Comparison of ENCODE assay signal across 8 cellular contexts in the genomic region with DNA sequence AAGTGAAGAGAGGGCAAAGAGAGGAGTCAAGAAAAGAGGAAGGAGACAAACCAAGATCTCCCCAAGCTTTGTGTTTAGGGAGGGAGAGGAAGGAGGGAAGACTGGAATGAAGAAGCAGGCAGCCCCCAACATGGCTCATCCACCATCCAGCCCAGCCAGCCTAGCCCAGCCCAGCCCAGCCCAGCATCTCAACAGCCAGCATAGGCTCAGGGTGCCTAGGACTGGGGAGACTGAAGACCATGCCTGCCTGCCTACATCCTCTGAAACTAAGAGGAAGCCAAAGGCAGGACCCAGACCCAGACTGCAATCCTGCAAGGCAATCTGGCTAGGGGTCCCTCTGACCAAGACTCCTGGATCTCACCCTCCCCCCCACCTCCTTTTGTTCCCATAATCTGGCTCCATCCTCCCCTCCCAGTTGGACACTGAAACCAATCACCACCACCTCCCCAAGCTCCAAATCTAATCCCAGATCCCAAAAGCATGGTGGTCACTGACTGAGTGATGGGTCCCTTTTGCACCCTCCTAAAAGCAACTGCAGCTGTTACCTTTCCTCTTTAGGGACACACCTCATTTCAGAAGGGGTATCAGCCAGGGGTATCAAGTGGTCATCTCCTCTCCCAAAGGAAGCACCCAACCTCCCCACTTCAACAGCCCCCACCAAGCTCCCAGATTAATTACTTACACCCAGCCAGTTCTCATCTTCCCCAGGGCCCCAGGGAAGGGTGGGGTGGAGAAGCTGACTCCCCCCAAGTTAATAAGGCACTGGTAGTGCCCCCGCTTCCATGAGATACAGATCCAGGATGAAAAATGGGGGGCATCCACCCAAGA. TPM values are rescaled to one million over a fixed set of nuclear protein-coding genes. Genes with fewer than 3 reads are reported as not detected.
DNase-seq lines count a peak whose midpoint lies in the region; ATAC-seq and TF ChIP-seq lines count a peak whose summit lies in the region.

No MANE protein-coding gene starts in this region.

- 50% methylated on average over 1 of the region's 1 CpG; no CpG with 5 or more reads in 1 of the 2 experiments for WGBS in endodermal cell (ENCODE audit: insufficient coverage in 1 of 2, insufficient read length in 1 of 2), 2 experiments

- H3K36me3 ChIP-seq in Caco-2 (ENCODE audit: control insufficient read depth, insufficient read depth, low read length) (no peaks in the 10 kb centered on the region), OCI-LY7 (ENCODE audit: insufficient read depth, low read length) (no peaks in the 10 kb centered on the region), endodermal cell (ENCODE audit: control insufficient read depth, insufficient read depth, low read length) (peaks cover 4% of the 10 kb centered on the region)

- H3K4me3 ChIP-seq in Caco-2 (ENCODE audit: low read depth, low read length): peak overlapping the region; percentile 69
- H3K4me3 ChIP-seq in OCI-LY7 (ENCODE audit: low read depth, low read length, poor library complexity, severe bottlenecking): peak overlapping the region; percentile 85
- H3K4me3 ChIP-seq in endodermal cell (ENCODE audit: low read length): peak overlapping the region; percentile 97

- no peak overlapping the region for H2AFZ ChIP-seq in OCI-LY7 (ENCODE audit: low read length)

- H3K27me3 ChIP-seq in Caco-2 (replicated peaks; ENCODE audit: control insufficient read depth, insufficient read depth, low read length) (no peaks in the 10 kb centered on the region), endodermal cell (ENCODE audit: control insufficient read depth, insufficient read depth, low read length, poor library complexity, severe bottlenecking) (no peaks in the 10 kb centered on the region)

- H3K4me1 Mint-ChIP-seq in Caco-2 (ENCODE audit: low read depth, unreplicated experiment) (peaks cover 7% of the 10 kb centered on the region), endodermal cell (peaks cover 40% of the 10 kb centered on the region), osteocyte (ENCODE audit: unreplicated experiment) (peaks cover 24% of the 10 kb centered on the region)

- H3K79me2 ChIP-seq in OCI-LY7 (ENCODE audit: insufficient read depth, low read depth, low read length): peaks cover 7% of the 10 kb centered on the region; the same call in 1 of the 2 replicates

- peaks cover 5% of the 10 kb centered on the region; the same call in 1 of the 2 replicates for H3K4me1 ChIP-seq in Caco-2
- peaks cover 25% of the 10 kb centered on the region for H3K4me1 ChIP-seq in OCI-LY7 (ENCODE audit: insufficient read depth, low read length, poor library complexity, severe bottlenecking)
- peaks cover 14% of the 10 kb centered on the region for H3K4me1 ChIP-seq in endodermal cell (ENCODE audit: control insufficient read depth, insufficient read depth, low read length)

- H3K27me3 Mint-ChIP-seq in Caco-2 (ENCODE audit: insufficient read depth, unreplicated experiment): no peaks in the 10 kb centered on the region
- no peaks in the 10 kb centered on the region for H3K27me3 Mint-ChIP-seq in endodermal cell (ENCODE audit: insufficient read depth)
- no peaks in the 10 kb centered on the region for H3K27me3 Mint-ChIP-seq in osteocyte (ENCODE audit: unreplicated experiment)

- no peaks in the 10 kb centered on the region; the same call in 1 of the 2 replicates for H4K20me1 ChIP-seq in OCI-LY7 (ENCODE audit: insufficient read depth, low read length)

- ATAC-seq in GM18520 (IDR thresholded peaks at IDR 0.05; ENCODE audit: unreplicated experiment): no peak

- POLR2A ChIA-PET in Caco-2 (lab: Charles Lee): interaction anchor here (1.6 kb wide), 1 partner anchor 51 kb away, joined by 4 read pairs; a partner anchor contains a TSS
- POLR2A ChIA-PET in OCI-LY7 (lab: Charles Lee): interaction anchor here (0.6 to 1.8 kb wide), 3 partner anchors 11 to 1350 kb away, joined by 3 to 4 read pairs (median 4); no protein-coding TSS in a partner anchor

- peak overlapping the region; percentile 94 for H3K4me3 Mint-ChIP-seq in Caco-2 (ENCODE audit: unreplicated experiment)
- peak overlapping the region; percentile 88 for H3K4me3 Mint-ChIP-seq in endodermal cell
- peak overlapping the region; percentile 84 for H3K4me3 Mint-ChIP-seq in osteocyte (ENCODE audit: unreplicated experiment)

- H3K9me3 Mint-ChIP-seq in Caco-2 (ENCODE audit: unreplicated experiment) (no peaks in the 10 kb centered on the region), endodermal cell (no peaks in the 10 kb centered on the region), osteocyte (ENCODE audit: unreplicated experiment) (no peaks in the 10 kb centered on the region)

- no peak overlapping the region for H3K27ac ChIP-seq in OCI-LY7 (ENCODE audit: low read depth, low read length, poor library complexity, severe bottlenecking)
- no peak overlapping the region for H3K27ac ChIP-seq in endodermal cell (ENCODE audit: low read depth, low read length)

- TF ChIP-seq CTCF in Caco-2 (IDR thresholded peaks at IDR 0.05; ENCODE audit: insufficient read depth in 1 of 2, low read depth in 1 of 2, low read length in 1 of 2, severe bottlenecking in 1 of 2, unreplicated experiment in 1 of 2) (no peak), OCI-LY7 (conservative IDR thresholded peaks at IDR 0.05; ENCODE audit: low read length) (no peak), endodermal cell (conservative IDR thresholded peaks at IDR 0.05) (no peak), osteocyte (IDR thresholded peaks at IDR 0.05) (no peak)

- H3K27ac Mint-ChIP-seq in Caco-2 (ENCODE audit: unreplicated experiment) (peak overlapping the region; percentile 67), endodermal cell (peak overlapping the region; percentile 94), osteocyte (ENCODE audit: unreplicated experiment) (peak overlapping the region; percentile 23)

- H3K9me3 ChIP-seq in Caco-2: no peaks in the 10 kb centered on the region
- no peaks in the 10 kb centered on the region for H3K9me3 ChIP-seq in OCI-LY7 (ENCODE audit: low read length)
- H3K9me3 ChIP-seq in endodermal cell (ENCODE audit: control insufficient read depth, low read length): no peaks in the 10 kb centered on the region

- BruUV-seq in Caco-2 (replicated peaks; lab: Mats Ljungman, UMichigan) (TSS peak; percentile 47), OCI-LY7 (replicated peaks; lab: Mats Ljungman, UMichigan) (no TSS peak)

- peak overlapping the region; percentile 86 for H3K4me2 ChIP-seq in OCI-LY7 (ENCODE audit: low read length)

- DNase-seq in Caco-2 (no peak), OCI-LY7 (ENCODE audit: low spot score) (no peak), endodermal cell (peak; percentile 72), osteocyte (ENCODE audit: extremely low spot score, unreplicated experiment) (no peak), DMS79 (lab: John Stamatoyannopoulos, UW) (no peak), kidney tubule cell (ENCODE audit: low spot score) (no peak)
- no peak for DNase-seq in effector CD4-positive, alpha-beta T cell

- H3K9ac ChIP-seq in endodermal cell (ENCODE audit: extremely low read depth, low read length, poor library complexity, severe bottlenecking): peak overlapping the region; percentile 86

- intact Hi-C loops in Caco-2 (cut with micrococcal nuclease; ENCODE audit: unreplicated experiment): loop anchor here (2.0 kb wide), 1 partner anchor 51 kb away; a partner anchor contains a TSS
- intact Hi-C loops in OCI-LY7 (cut with micrococcal nuclease; ENCODE audit: unreplicated experiment): loop anchor here (5.0 kb wide), 2 partner anchors 50 to 205 kb away; a partner anchor contains a TSS

- H3K36me3 Mint-ChIP-seq in Caco-2 (ENCODE audit: insufficient read depth, unreplicated experiment) (no peaks in the 10 kb centered on the region), endodermal cell (ENCODE audit: low read depth) (peaks cover 6% of the 10 kb centered on the region), osteocyte (ENCODE audit: unreplicated experiment) (no peaks in the 10 kb centered on the region)

- CTCF ChIA-PET in Caco-2 (lab: Charles Lee): interaction anchor here (0.6 to 1.9 kb wide), 7 partner anchors 13 to 285 kb away, joined by 3 to 19 read pairs (median 5); no protein-coding TSS in a partner anchor
- CTCF ChIA-PET in OCI-LY7 (lab: Charles Lee; ENCODE audit: unreplicated experiment): no interaction called here

- no peaks in the 10 kb centered on the region for H3K9me2 ChIP-seq in OCI-LY7 (ENCODE audit: insufficient read depth, low read length)

RNA-seq across cellular contexts. Expression of a gene that starts 1.2 kb away (rescaled TPM):
- total RNA-seq in Caco-2 (2022) (25.9 and 27.0 TPM in 2 replicates), OCI-LY7 (2022) (31.4 and 36.3 TPM in 2 replicates), endodermal cell (10 to 100 TPM; 36.9 to 64.6 TPM), osteocyte (42.0 and 44.4 TPM in 2 replicates)
- 26.4 and 41.5 TPM in 2 replicates for total RNA-seq in OCI-LY7 (2014; rRNA removed; shearing (Covaris generic))
- 55.7 TPM for polyA plus RNA-seq in endodermal cell (2013, experiment 1 of 2)
- polyA plus RNA-seq in endodermal cell (2013, experiment 2 of 2): 57.7 TPM

RNA-seq across cellular contexts. Expression of a gene that starts 19.5 kb away (rescaled TPM):
- total RNA-seq in Caco-2 (2022): 15.2 and 17.0 TPM in 2 replicates
- 10.9 and 13.3 TPM in 2 replicates for total RNA-seq in OCI-LY7 (2014; rRNA removed; shearing (Covaris generic))
- 24.7 and 27.3 TPM in 2 replicates for total RNA-seq in OCI-LY7 (2022)
- total RNA-seq in endodermal cell: 10 to 100 TPM; 20.9 to 23.4 TPM
- 10.5 TPM for polyA plus RNA-seq in endodermal cell (2013, experiment 1 of 2)
- 12.0 TPM for polyA plus RNA-seq in endodermal cell (2013, experiment 2 of 2)
- total RNA-seq in osteocyte: 2.2 and 2.3 TPM in 2 replicates

RNA-seq across cellular contexts. Expression of a gene that starts 48.3 kb away (rescaled TPM):
- total RNA-seq in Caco-2 (2022) (0.26 TPM in 1 of 2 replicates, not detected in the other), OCI-LY7 (2022) (0.30 and 1.7 TPM in 2 replicates), endodermal cell (under 1 TPM in 1 of 2 donors, not detected in 1; 0.53 TPM), osteocyte (not detected in 2 replicates)
- 0.44 and 0.57 TPM in 2 replicates for total RNA-seq in OCI-LY7 (2014; rRNA removed; shearing (Covaris generic))
- not detected for polyA plus RNA-seq in endodermal cell (2013, experiment 1 of 2)
- 0.33 TPM for polyA plus RNA-seq in endodermal cell (2013, experiment 2 of 2)

RNA-seq across cellular contexts. Expression of a gene that starts 51.7 kb away (rescaled TPM):
- total RNA-seq in Caco-2 (2022): 60.1 and 64.5 TPM in 2 replicates
- total RNA-seq in OCI-LY7 (2014; rRNA removed; shearing (Covaris generic)): 10.7 and 20.6 TPM in 2 replicates
- total RNA-seq in OCI-LY7 (2022): 41.4 and 46.1 TPM in 2 replicates
- total RNA-seq in endodermal cell: 100 to 1,000 TPM in 1 of 2 donors, 10 to 100 TPM in 1; 88.8 to 129 TPM
- polyA plus RNA-seq in endodermal cell (2013, experiment 1 of 2): 107 TPM
- polyA plus RNA-seq in endodermal cell (2013, experiment 2 of 2): 101 TPM
- 60.3 TPM in 2 replicates for total RNA-seq in osteocyte

RNA-seq across cellular contexts. Expression of a gene that starts 55.7 kb away (rescaled TPM):
- total RNA-seq in Caco-2 (2022) (83.1 and 85.5 TPM in 2 replicates), OCI-LY7 (2022) (67.9 and 68.0 TPM in 2 replicates), endodermal cell (100 to 1,000 TPM in 1 of 2 donors, 10 to 100 TPM in 1; 97.7 to 102 TPM), osteocyte (49.3 and 49.5 TPM in 2 replicates)
- total RNA-seq in OCI-LY7 (2014; rRNA removed; shearing (Covaris generic)): 26.6 and 35.4 TPM in 2 replicates
- polyA plus RNA-seq in endodermal cell (2013, experiment 1 of 2): 59.9 TPM
- 53.1 TPM for polyA plus RNA-seq in endodermal cell (2013, experiment 2 of 2)

Comparison
In these comparisons a context has a peak if more than half of its experiments do, and no peak if none do; other contexts are left out.
1. H3K27ac Mint-ChIP-seq: peak in every context shown above with its lines; median percentile 94 in endodermal cell; 67 in Caco-2; 23 in osteocyte.